ENCODE assay signal across 25 cellular contexts in genomic region chr10:29969255-29970011, GRCh38.
"Had no signal": no experiment of that assay in that cellular context is flagged by ENCODE, and none has a peak within 500 bp of the region (broad histone marks: within the 10 kb centered on the region; RNA-seq: fewer than 3 reads in every experiment).

No MANE protein-coding gene starts in this region.

- H3K4me3 ChIP-seq: ascending aorta, ovary, prostate gland, vagina had no signal

- H3K27me3 ChIP-seq: ascending aorta, brain microvascular endothelial cell, neutrophil, ovary, vagina had no signal

- DNase-seq: activated CD4-positive, alpha-beta T cell treated with anti-CD3 and anti-CD28 coated beads, Interleukin-2, amount 10 ng/mL, durations not matched to agents 7 days and 5 days; activated CD4-positive, CD25-positive, alpha-beta regulatory T cell treated with anti-CD3 and anti-CD28 coated beads, Interleukin-2, amount 50 U/mL, for 72 hours; activated CD8-positive, alpha-beta T cell treated with anti-CD3 and anti-CD28 coated beads, Interleukin-2, amount 10 ng/mL, durations not matched to agents 7 days and 5 days; activated gamma-delta T cell treated with Interleukin-2 at 50 U/mL for 16 hours; brain microvascular endothelial cell; caudate nucleus; effector CD8-positive, alpha-beta T cell; foreskin melanocyte; head of caudate nucleus; hypothalamus; left ventricle myocardium superior; mammary epithelial cell; ovary; right cardiac atrium; small intestine; stimulated activated CD4-positive, alpha-beta T cell treated with anti-CD3 and anti-CD28 coated beads, Interleukin-2, amount 100 ng/mL, for 24 hours; stimulated activated naive CD8-positive, alpha-beta T cell treated with anti-CD3 and anti-CD28 coated beads, Interleukin-15, amount 100 ng/mL, for 72 hours; trophoblast cell; WERI-Rb-1 had no signal

- H3K36me3 ChIP-seq: ascending aorta, brain microvascular endothelial cell, neutrophil, ovary, prostate gland, vagina, WERI-Rb-1 had no signal

- H3K4me1 ChIP-seq: prostate gland, vagina had no signal

- H3K9me3 ChIP-seq: ascending aorta, neutrophil, ovary, prostate gland, vagina had no signal

- ATAC-seq: activated CD8-positive, alpha-beta T cell treated with anti-CD3 and anti-CD28 coated beads, Interleukin-2, amount 10 ng/mL, durations not matched to agents 7 days and 5 days; activated naive CD4-positive, alpha-beta T cell treated with anti-CD3 and anti-CD28 coated beads, Interleukin-2, amount 50 U/mL, for 72 hours; left ventricle myocardium superior; right cardiac atrium; stimulated activated effector memory CD8-positive, alpha-beta T cell treated with anti-CD3 and anti-CD28 coated beads, Interleukin-12 subunit alpha, Interleukin-12 subunit beta, amount 100 ng/mL, for 72 hours; stimulated activated naive CD8-positive, alpha-beta T cell treated with anti-CD3 and anti-CD28 coated beads, Interleukin-15, amount 100 ng/mL, for 72 hours had no signal

- H3K27ac ChIP-seq: brain microvascular endothelial cell, neutrophil, prostate gland, vagina, WERI-Rb-1 had no signal
